ENCODE assay signal across 22 cellular contexts in genomic region chr15:101388046-101388445, GRCh38.
"Had no signal": no experiment of that assay in that cellular context is flagged by ENCODE, and none has a peak within 500 bp of the region (broad histone marks: within the 10 kb centered on the region; RNA-seq: fewer than 3 reads in every experiment).

No MANE protein-coding gene starts in this region.

- FAIRE-seq: pancreas, small intestine had no signal

- ATAC-seq: naive thymus-derived CD8-positive, alpha-beta T cell; natural killer cell treated with Interleukin-12 subunit alpha and Interleukin-12 subunit beta and Interleukin-15 and Interleukin-18, amount 100 ng/mL, for 72 hours; pancreas; psoas muscle; right lobe of liver; stimulated activated memory B cell treated with anti-CD40 and anti-IgM and Interleukin-4, amounts not matched to agents 10 μg/mL and 1 μg/mL and 100 μg/mL, for 72 hours; stimulated activated naive CD8-positive, alpha-beta T cell treated with anti-CD3 and anti-CD28 coated beads, Interleukin-15, amount 100 ng/mL, for 72 hours; stimulated activated naive CD8-positive, alpha-beta T cell treated with anti-CD3 and anti-CD28 coated beads, Interleukin-15, Interleukin-2, amounts not matched to agents 100 U/mL and 50 U/mL, for 24 hours; upper lobe of right lung had no signal

- DNase-seq: naive thymus-derived CD8-positive, alpha-beta T cell; nephron progenitor cell; nucleus accumbens; pancreas; psoas muscle; sigmoid colon; small intestine; stimulated activated CD4-positive, alpha-beta T cell treated with anti-CD3 and anti-CD28 coated beads, Interleukin-15, amount 100 ng/mL, for 24 hours; stimulated activated CD4-positive, alpha-beta T cell treated with anti-CD3 and anti-CD28 coated beads, Interleukin-2, amount 100 ng/mL, for 24 hours; stimulated activated CD4-positive, alpha-beta T cell treated with anti-CD3 and anti-CD28 coated beads, Interleukin-4, amount 100 ng/mL, for 1 hour; stimulated activated CD4-positive, alpha-beta T cell treated with anti-CD3 and anti-CD28 coated beads, Interleukin-4, amount 100 ng/mL, for 4 hours; stimulated activated CD8-positive, alpha-beta memory T cell treated with anti-CD3 and anti-CD28 coated beads, Interleukin-4, amount 100 ng/mL, for 48 hours; stimulated activated naive CD4-positive, alpha-beta T cell; stimulated activated naive CD8-positive, alpha-beta T cell treated with anti-CD3 and anti-CD28 coated beads, Interleukin-15, amount 100 ng/mL, for 72 hours; stimulated activated naive CD8-positive, alpha-beta T cell treated with anti-CD3 and anti-CD28 coated beads, Interleukin-15, Interleukin-2, amounts not matched to agents 100 U/mL and 50 U/mL, for 24 hours; substantia nigra; testis; transverse colon had no signal
